In genomic region chr20:5400164-5400762, GRCh38 we compare ENCODE assay signal across 13 cellular contexts.
DNase-seq lines count a peak whose midpoint lies in the region; ATAC-seq and TF ChIP-seq lines count a peak whose summit lies in the region.
"Had no signal": no experiment of that assay in that cellular context is flagged by ENCODE, and none has a peak within 500 bp of the region (broad histone marks: within the 10 kb centered on the region; RNA-seq: fewer than 3 reads in every experiment).

No MANE protein-coding gene starts in this region.

- DNase-seq in DMS53 (lab: John Stamatoyannopoulos, UW) (peak; percentile 14), DMS53 treated with DMSO at 0.1 percent for 48 hours (lab: John Stamatoyannopoulos, UW; ENCODE audit: unreplicated experiment) (no peak), LoVo (ENCODE audit: low spot score) (peak; percentile 19), brain microvascular endothelial cell (peak; percentile 48), lung microvascular endothelial cell (ENCODE audit: low read depth in 2 of 2) (peak; percentile 38 to 40), GDM1 (lab: John Stamatoyannopoulos, UW) (no peak)
- DNase-seq in activated CD4-positive, alpha-beta memory T cell treated with anti-CD3 and anti-CD28 coated beads, Interleukin-2, amount 10 ng/mL, durations not matched to agents 7 days and 5 days = no peak
- DNase-seq: 8988T, activated T-cell treated with anti-CD3 and anti-CD28 coated beads for 4 hours, T-cell had no signal

- H3K36me3 Mint-ChIP-seq in activated CD4-positive, alpha-beta memory T cell treated with anti-CD3 and anti-CD28 coated beads, Interleukin-2, amount 10 ng/mL, durations not matched to agents 7 days and 5 days (ENCODE audit: low read depth) = no peaks in the 10 kb centered on the region
- H3K36me3 Mint-ChIP-seq: T-cell had no signal

- POLR2A ChIA-PET in activated CD4-positive, alpha-beta memory T cell treated with anti-CD3 and anti-CD28 coated beads, Interleukin-2, amount 10 ng/mL, durations not matched to agents 7 days and 5 days (lab: Charles Lee) = no interaction called here

- H3K4me3 Mint-ChIP-seq in activated CD4-positive, alpha-beta memory T cell treated with anti-CD3 and anti-CD28 coated beads, Interleukin-2, amount 10 ng/mL, durations not matched to agents 7 days and 5 days = no peak overlapping the region
- H3K4me3 Mint-ChIP-seq: T-cell had no signal

- no peak for TF ChIP-seq CTCF in brain microvascular endothelial cell (IDR thresholded peaks at IDR 0.05; ENCODE audit: low read depth, low read length, missing control alignments)

- ATAC-seq in GM21619 (IDR thresholded peaks at IDR 0.05; ENCODE audit: unreplicated experiment) = no peak
- ATAC-seq: T-cell had no signal

- no peaks in the 10 kb centered on the region for H3K9me3 Mint-ChIP-seq in activated CD4-positive, alpha-beta memory T cell treated with anti-CD3 and anti-CD28 coated beads, Interleukin-2, amount 10 ng/mL, durations not matched to agents 7 days and 5 days

- no peaks in the 10 kb centered on the region for H3K4me1 Mint-ChIP-seq in activated CD4-positive, alpha-beta memory T cell treated with anti-CD3 and anti-CD28 coated beads, Interleukin-2, amount 10 ng/mL, durations not matched to agents 7 days and 5 days
- H3K4me1 Mint-ChIP-seq: T-cell had no signal

- no peak overlapping the region for H3K27ac ChIP-seq in brain microvascular endothelial cell
- H3K27ac ChIP-seq: HL-60, suprapubic skin had no signal

- H3K27ac Mint-ChIP-seq in activated CD4-positive, alpha-beta memory T cell treated with anti-CD3 and anti-CD28 coated beads, Interleukin-2, amount 10 ng/mL, durations not matched to agents 7 days and 5 days = no peak overlapping the region
- H3K27ac Mint-ChIP-seq: T-cell had no signal

- CTCF ChIA-PET in activated CD4-positive, alpha-beta memory T cell treated with anti-CD3 and anti-CD28 coated beads, Interleukin-2, amount 10 ng/mL, durations not matched to agents 7 days and 5 days (lab: Charles Lee) = no interaction called here

- H3K4me3 ChIP-seq in brain microvascular endothelial cell (ENCODE audit: low read depth, low read length) = no peak overlapping the region
- H3K4me3 ChIP-seq: suprapubic skin had no signal

- no peaks in the 10 kb centered on the region for H3K27me3 Mint-ChIP-seq in activated CD4-positive, alpha-beta memory T cell treated with anti-CD3 and anti-CD28 coated beads, Interleukin-2, amount 10 ng/mL, durations not matched to agents 7 days and 5 days

- in situ Hi-C loops in brain microvascular endothelial cell (cut with HindIII; ENCODE audit: low pct_ligation_motif_present, low sequenced_read_pairs) = no loop called here

- no peaks in the 10 kb centered on the region for H3K27me3 ChIP-seq in brain microvascular endothelial cell (replicated peaks)
- H3K27me3 ChIP-seq: suprapubic skin had no signal

- no peaks in the 10 kb centered on the region for H3K36me3 ChIP-seq in brain microvascular endothelial cell (replicated peaks)
- H3K36me3 ChIP-seq: suprapubic skin had no signal

Comparison
In these comparisons a context has a peak if more than half of its experiments do, and no peak if none do; other contexts are left out.
1. DNase-seq: peak in DMS53 (single experiment), LoVo (single experiment), brain microvascular endothelial cell (single experiment) and lung microvascular endothelial cell (2 of 2); none in DMS53 treated with DMSO at 0.1 percent for 48 hours (single experiment), activated CD4-positive, alpha-beta memory T cell treated with anti-CD3 and anti-CD28 coated beads, Interleukin-2, amount 10 ng/mL, durations not matched to agents 7 days and 5 days (single experiment) and GDM1 (single experiment).